Comparison of ENCODE assay signal across 8 cellular contexts in genomic region chr4:131750469-131750868, GRCh38.
DNase-seq lines count a peak whose midpoint lies in the region; ATAC-seq and TF ChIP-seq lines count a peak whose summit lies in the region.
"Not testable (repeated sequence)": the region's sequence is repeated elsewhere in the genome, so short reads cannot be mapped to it uniquely, and the experiment has no call there.

No MANE protein-coding gene starts in this region.

- H3K27ac ChIP-seq in DND-41 (ENCODE audit: low read length); right cardiac atrium (ENCODE audit: low read length): not testable (repeated sequence)

- not testable (repeated sequence) for H3K27me3 ChIP-seq in DND-41 (ENCODE audit: insufficient read depth, low read length, poor library complexity); right cardiac atrium (ENCODE audit: control insufficient read depth, insufficient read depth)

- H3K79me2 ChIP-seq in DND-41 (ENCODE audit: insufficient read depth, low read length): not testable (repeated sequence)

- ATAC-seq in DND-41 (ENCODE audit: insufficient read depth, low read depth); right cardiac atrium; mucosa of descending colon: not testable (repeated sequence)

- not testable (repeated sequence) for H3K36me3 ChIP-seq in DND-41 (ENCODE audit: insufficient read depth, low read length); mucosa of descending colon (ENCODE audit: low read depth)

- CTCF ChIA-PET in activated CD4-positive, alpha-beta memory T cell treated with anti-CD3 and anti-CD28 coated beads for 36 hours (lab: Charles Lee); activated naive CD4-positive, alpha-beta T cell treated with anti-CD3 and anti-CD28 coated beads, Interleukin-2, amount 10 ng/mL, durations not matched to agents 7 days and 5 days (lab: Charles Lee): not testable (repeated sequence)

- peak; percentile 26 for DNase-seq in DND-41
- peak; percentile 32 for DNase-seq in activated CD4-positive, alpha-beta memory T cell treated with anti-CD3 and anti-CD28 coated beads for 36 hours
- DNase-seq in activated naive CD4-positive, alpha-beta T cell treated with anti-CD3 and anti-CD28 coated beads, Interleukin-2, amount 10 ng/mL, durations not matched to agents 7 days and 5 days: peak; percentile 36
- peak; percentile 42 for DNase-seq in endothelial cell (ENCODE audit: low spot score)
- DNase-seq in right cardiac atrium: peak; percentile 37 to 70 (median 46)
- peak; percentile 14 to 67 (median 24) for DNase-seq in mucosa of descending colon
- DNase-seq in progenitor cell of endocrine pancreas (ENCODE audit: low spot score, unreplicated experiment): peak; percentile 64
- peak; percentile 95 for DNase-seq in type B pancreatic cell (ENCODE audit: extremely low spot score, unreplicated experiment)

- not testable (repeated sequence) for H2AFZ ChIP-seq in DND-41 (ENCODE audit: low read depth, low read length)

- not testable (repeated sequence) for H3K4me2 ChIP-seq in DND-41 (ENCODE audit: insufficient read depth, low read length)

- H4K20me1 ChIP-seq in DND-41 (ENCODE audit: insufficient read depth, low read length): not testable (repeated sequence)

- POLR2A ChIA-PET in activated CD4-positive, alpha-beta memory T cell treated with anti-CD3 and anti-CD28 coated beads for 36 hours (lab: Charles Lee): not testable (repeated sequence)

- H3K36me3 Mint-ChIP-seq in activated CD4-positive, alpha-beta memory T cell treated with anti-CD3 and anti-CD28 coated beads for 36 hours; activated naive CD4-positive, alpha-beta T cell treated with anti-CD3 and anti-CD28 coated beads, Interleukin-2, amount 10 ng/mL, durations not matched to agents 7 days and 5 days; endothelial cell (ENCODE audit: low read depth, unreplicated experiment); progenitor cell of endocrine pancreas (ENCODE audit: insufficient read depth); type B pancreatic cell: not testable (repeated sequence)

- H3K27me3 Mint-ChIP-seq in activated CD4-positive, alpha-beta memory T cell treated with anti-CD3 and anti-CD28 coated beads for 36 hours; activated naive CD4-positive, alpha-beta T cell treated with anti-CD3 and anti-CD28 coated beads, Interleukin-2, amount 10 ng/mL, durations not matched to agents 7 days and 5 days; endothelial cell (ENCODE audit: unreplicated experiment); progenitor cell of endocrine pancreas; type B pancreatic cell: not testable (repeated sequence)

- not testable (repeated sequence) for H3K4me1 Mint-ChIP-seq in activated CD4-positive, alpha-beta memory T cell treated with anti-CD3 and anti-CD28 coated beads for 36 hours (ENCODE audit: low read depth); activated naive CD4-positive, alpha-beta T cell treated with anti-CD3 and anti-CD28 coated beads, Interleukin-2, amount 10 ng/mL, durations not matched to agents 7 days and 5 days; endothelial cell (ENCODE audit: unreplicated experiment); progenitor cell of endocrine pancreas (ENCODE audit: low read depth); type B pancreatic cell (ENCODE audit: unreplicated experiment)

- intact Hi-C loops in activated CD4-positive, alpha-beta memory T cell treated with anti-CD3 and anti-CD28 coated beads for 36 hours (cut with micrococcal nuclease); right cardiac atrium (cut with DNase I); mucosa of descending colon (cut with DNase I, micrococcal nuclease): not testable (repeated sequence)

- TF ChIP-seq CTCF in DND-41 (IDR thresholded peaks at IDR 0.05; ENCODE audit: borderline replicate concordance, extremely low read depth, low read length, poor library complexity, severe bottlenecking); endothelial cell (IDR thresholded peaks at IDR 0.05; ENCODE audit: unreplicated experiment); mucosa of descending colon (IDR thresholded peaks at IDR 0.05); progenitor cell of endocrine pancreas (IDR thresholded peaks at IDR 0.05; ENCODE audit: unreplicated experiment); type B pancreatic cell (conservative IDR thresholded peaks at IDR 0.05): not testable (repeated sequence)

- H3K4me3 Mint-ChIP-seq in activated CD4-positive, alpha-beta memory T cell treated with anti-CD3 and anti-CD28 coated beads for 36 hours; activated naive CD4-positive, alpha-beta T cell treated with anti-CD3 and anti-CD28 coated beads, Interleukin-2, amount 10 ng/mL, durations not matched to agents 7 days and 5 days; endothelial cell (ENCODE audit: unreplicated experiment); progenitor cell of endocrine pancreas (ENCODE audit: low read depth); type B pancreatic cell: not testable (repeated sequence)

- H3K9ac ChIP-seq in DND-41 (ENCODE audit: low read depth, low read length): not testable (repeated sequence)

- H3K9me3 ChIP-seq in DND-41 (ENCODE audit: insufficient read depth, low read length, severe bottlenecking); right cardiac atrium (ENCODE audit: control insufficient read depth, low read length); mucosa of descending colon: not testable (repeated sequence)

- 95% methylated on average over 22 of the region's 31 CpGs for WGBS in right cardiac atrium

- not testable (repeated sequence) for H3K9me3 Mint-ChIP-seq in activated CD4-positive, alpha-beta memory T cell treated with anti-CD3 and anti-CD28 coated beads for 36 hours; activated naive CD4-positive, alpha-beta T cell treated with anti-CD3 and anti-CD28 coated beads, Interleukin-2, amount 10 ng/mL, durations not matched to agents 7 days and 5 days; endothelial cell (ENCODE audit: unreplicated experiment); progenitor cell of endocrine pancreas (ENCODE audit: low read depth); type B pancreatic cell

- not testable (repeated sequence) for H3K4me1 ChIP-seq in DND-41 (ENCODE audit: insufficient read depth, low read length); right cardiac atrium (ENCODE audit: control insufficient read depth, insufficient read depth, low read length); mucosa of descending colon (ENCODE audit: low read depth)

- H3K27ac Mint-ChIP-seq in activated CD4-positive, alpha-beta memory T cell treated with anti-CD3 and anti-CD28 coated beads for 36 hours; activated naive CD4-positive, alpha-beta T cell treated with anti-CD3 and anti-CD28 coated beads, Interleukin-2, amount 10 ng/mL, durations not matched to agents 7 days and 5 days; endothelial cell (ENCODE audit: unreplicated experiment); progenitor cell of endocrine pancreas; type B pancreatic cell: not testable (repeated sequence)

- not testable (repeated sequence) for H3K4me3 ChIP-seq in DND-41 (ENCODE audit: low read depth in 1 of 2, low read length in 2 of 2); right cardiac atrium (ENCODE audit: low read length); mucosa of descending colon

Comparison
In these comparisons a context has a peak if more than half of its experiments do, and no peak if none do; other contexts are left out.
1. DNase-seq: peak in every context shown above with its lines; median percentile 95 in type B pancreatic cell; 64 in progenitor cell of endocrine pancreas; 46 in right cardiac atrium; 42 in endothelial cell; 36 in activated naive CD4-positive, alpha-beta T cell treated with anti-CD3 and anti-CD28 coated beads, Interleukin-2, amount 10 ng/mL, durations not matched to agents 7 days and 5 days; 32 in activated CD4-positive, alpha-beta memory T cell treated with anti-CD3 and anti-CD28 coated beads for 36 hours; 26 in DND-41; 24 in mucosa of descending colon.